Comparison of ENCODE assay signal across 17 cellular contexts in the genomic region with DNA sequence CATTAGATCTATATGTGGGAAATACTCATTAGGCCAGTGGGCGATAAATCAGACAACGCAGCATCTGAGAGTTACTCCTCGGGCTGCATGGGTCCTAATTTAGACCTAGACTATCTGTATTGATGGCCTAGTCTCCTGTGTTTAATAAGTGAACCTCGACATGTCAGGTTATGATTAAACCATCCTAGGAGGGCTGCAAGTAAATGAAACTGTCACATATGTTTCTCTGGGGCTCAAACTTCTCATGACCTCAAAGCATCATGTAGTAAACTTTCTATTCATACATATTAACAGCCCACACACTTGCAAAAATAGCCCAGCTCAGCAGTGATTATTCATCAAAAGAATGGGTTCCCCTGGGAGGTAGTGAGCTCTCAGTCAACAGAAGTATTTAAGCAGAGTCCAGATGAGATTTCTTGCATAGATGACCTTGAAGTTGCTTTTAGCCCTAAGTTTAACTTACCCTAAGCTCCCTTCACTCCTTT. TPM values are rescaled to one million over a fixed set of nuclear protein-coding genes. Genes with fewer than 3 reads are reported as not detected.
DNase-seq lines count a peak whose midpoint lies in the region; ATAC-seq, FAIRE-seq and TF ChIP-seq lines count a peak whose summit lies in the region.
"Had no signal": no experiment of that assay in that cellular context is flagged by ENCODE, and none has a peak within 500 bp of the region (broad histone marks: within the 10 kb centered on the region; RNA-seq: fewer than 3 reads in every experiment).

No MANE protein-coding gene starts in this region.

- H3K9me3 ChIP-seq in HepG2 (ENCODE audit: low read length) = no peaks in the 10 kb centered on the region
- H3K9me3 ChIP-seq: pancreas, upper lobe of right lung had no signal

- H3K4me3 ChIP-seq in fibroblast of mammary gland (ENCODE audit: control insufficient read depth, low read depth, low read length) = no peak overlapping the region
- no peak overlapping the region for H3K4me3 ChIP-seq in HepG2 (replicated peaks in 1 of 3; ENCODE audit: insufficient read depth in 1 of 3, low read depth in 2 of 3, low read length in 3 of 3)
- H3K4me3 ChIP-seq: pancreas, upper lobe of right lung had no signal

- no peak for TF ChIP-seq POLR2A in HepG2 (IDR thresholded peaks at IDR 0.05; ENCODE audit: insufficient read depth in 1 of 2, low read depth in 2 of 2, low read length in 2 of 2)

- no peaks in the 10 kb centered on the region for H4K20me1 ChIP-seq in HepG2 (ENCODE audit: insufficient read depth, low read length)

- in situ Hi-C loops in HepG2 (cut with HindIII; ENCODE audit: extremely low pct_ligation_motif_present, low pct_unique_long_range_greater_than_20kb) = no loop called here

- CTCF ChIA-PET in HepG2 (lab: Yijun Ruan, JAX; ENCODE audit: low intra/inter-chr PET ratio, low total read pairs) = no interaction called here

- no peaks in the 10 kb centered on the region for H3K36me3 ChIP-seq in HepG2 (replicated peaks in 1 of 2; ENCODE audit: control insufficient read depth in 1 of 2, insufficient read depth in 2 of 2, low read length in 2 of 2)
- H3K36me3 ChIP-seq: pancreas, upper lobe of right lung had no signal

- 54% methylated on average over 4 of the region's 4 CpGs for WGBS in HepG2 (ENCODE audit: low lambda C conversion rate)

- ATAC-seq in HG02981 (IDR thresholded peaks at IDR 0.05; ENCODE audit: unreplicated experiment) (peak; percentile 29), HepG2 (no peak), HG03521 (IDR thresholded peaks at IDR 0.05; ENCODE audit: unreplicated experiment) (no peak), GM21526 (IDR thresholded peaks at IDR 0.05; ENCODE audit: low FRiP score, unreplicated experiment) (no peak)
- ATAC-seq: Panc1, pancreas, upper lobe of right lung had no signal

- intact Hi-C loops in HepG2 (cut with micrococcal nuclease; ENCODE audit: unreplicated experiment) = no loop called here

- no peak overlapping the region for H3K27ac ChIP-seq in HepG2 (ENCODE audit: extremely low read length, insufficient read depth, low read length)
- H3K27ac ChIP-seq: pancreas, upper lobe of right lung had no signal

- no peak for TF ChIP-seq EP300 in HepG2 (IDR thresholded peaks at IDR 0.05; ENCODE audit: low read depth in 2 of 2, low read length in 2 of 2)
- no peak for TF ChIP-seq EP300 in HepG2 (CRISPR knock-in tag; IDR thresholded peaks at IDR 0.05; ENCODE audit: borderline replicate concordance)

- DNase-seq in GM03348 (ENCODE audit: low spot score) = peak; percentile 56
- DNase-seq in GM19238 (ENCODE audit: insufficient read length, low spot score) = peak; percentile 32
- DNase-seq in fibroblast of mammary gland (ENCODE audit: low read depth) = peak; percentile 73
- no peak for DNase-seq in HepG2 (ENCODE audit: low spot score)
- DNase-seq in D341Med (ENCODE audit: low spot score) = no peak
- DNase-seq: activated CD4-positive, alpha-beta T cell treated with anti-CD3 and anti-CD28 coated beads, Interleukin-2, amount 10 ng/mL, durations not matched to agents 7 days and 5 days; amygdala; midbrain; MV-4-11; NCI-H226; stimulated activated CD8-positive, alpha-beta memory T cell treated with anti-CD3 and anti-CD28 coated beads, Interleukin-4, amount 100 ng/mL, for 48 hours; upper lobe of right lung had no signal

- TF ChIP-seq CTCF in fibroblast of mammary gland (conservative IDR thresholded peaks at IDR 0.05; ENCODE audit: control insufficient read depth, insufficient read depth, low read depth, low read length) (no peak), HepG2 (CRISPR knock-in tag; IDR thresholded peaks at IDR 0.05) (no peak)

- H3K9ac ChIP-seq in HepG2 (ENCODE audit: insufficient read depth, low read depth, low read length) = no peak overlapping the region

- H2AFZ ChIP-seq in HepG2 (ENCODE audit: low read length) = no peak overlapping the region

- H3K27me3 ChIP-seq in HepG2 (ENCODE audit: control insufficient read depth in 1 of 2, insufficient read depth in 2 of 2, low read length in 2 of 2) = no peaks in the 10 kb centered on the region
- H3K27me3 ChIP-seq: pancreas, upper lobe of right lung had no signal

- H3K4me2 ChIP-seq in HepG2 (ENCODE audit: low read depth, low read length) = no peak overlapping the region

- no peaks in the 10 kb centered on the region for H3K79me2 ChIP-seq in HepG2 (ENCODE audit: insufficient read depth, low read length)

- H3K4me1 ChIP-seq in HepG2 (ENCODE audit: insufficient read depth, low read length) = peaks cover 15% of the 10 kb centered on the region
- H3K4me1 ChIP-seq: upper lobe of right lung had no signal

- POLR2A ChIA-PET in HepG2 (lab: Yijun Ruan, JAX) = no interaction called here

- FAIRE-seq in HepG2 (lab: Jason Lieb, UNC) = no peak
- FAIRE-seq: pancreas had no signal

- TF ChIP-seq RAD21 in HepG2 (CRISPR knock-in tag; IDR thresholded peaks at IDR 0.05) = no peak

- BruUV-seq in HepG2 (replicated peaks; lab: Mats Ljungman, UMichigan) = no TSS peak

TF ChIP-seq in HepG2, 621 proteins besides CTCF, POLR2A, EP300 and RAD21 (continues in another document):
- TF ChIP-seq ZNF724P (CRISPR knock-in tag; IDR thresholded peaks at IDR 0.05; ENCODE audit: borderline replicate concordance) = no peak
- TF ChIP-seq SNRNP70 (IDR thresholded peaks at IDR 0.05; ENCODE audit: low read depth, low read length) = no peak
- TF ChIP-seq MED8 (CRISPR knock-in tag; IDR thresholded peaks at IDR 0.05; ENCODE audit: insufficient replicate concordance) = no peak
- TF ChIP-seq NR1H2 (CRISPR knock-in tag; IDR thresholded peaks at IDR 0.05; ENCODE audit: borderline replicate concordance, low read depth) = no peak
- no peak for TF ChIP-seq AHR (CRISPR knock-in tag; IDR thresholded peaks at IDR 0.05)
- no peak for TF ChIP-seq ETV5 (CRISPR knock-in tag; IDR thresholded peaks at IDR 0.05; ENCODE audit: borderline replicate concordance)
- no peak for TF ChIP-seq RCOR2 (CRISPR knock-in tag; IDR thresholded peaks at IDR 0.05)
- TF ChIP-seq HOXA9 (CRISPR knock-in tag; IDR thresholded peaks at IDR 0.05; ENCODE audit: borderline replicate concordance) = no peak
- no peak for TF ChIP-seq SETDB1 (CRISPR knock-in tag; IDR thresholded peaks at IDR 0.05; ENCODE audit: borderline replicate concordance)
- TF ChIP-seq ZNF136 (CRISPR knock-in tag; IDR thresholded peaks at IDR 0.05; ENCODE audit: low read depth) = no peak
- TF ChIP-seq, protein P1, sequence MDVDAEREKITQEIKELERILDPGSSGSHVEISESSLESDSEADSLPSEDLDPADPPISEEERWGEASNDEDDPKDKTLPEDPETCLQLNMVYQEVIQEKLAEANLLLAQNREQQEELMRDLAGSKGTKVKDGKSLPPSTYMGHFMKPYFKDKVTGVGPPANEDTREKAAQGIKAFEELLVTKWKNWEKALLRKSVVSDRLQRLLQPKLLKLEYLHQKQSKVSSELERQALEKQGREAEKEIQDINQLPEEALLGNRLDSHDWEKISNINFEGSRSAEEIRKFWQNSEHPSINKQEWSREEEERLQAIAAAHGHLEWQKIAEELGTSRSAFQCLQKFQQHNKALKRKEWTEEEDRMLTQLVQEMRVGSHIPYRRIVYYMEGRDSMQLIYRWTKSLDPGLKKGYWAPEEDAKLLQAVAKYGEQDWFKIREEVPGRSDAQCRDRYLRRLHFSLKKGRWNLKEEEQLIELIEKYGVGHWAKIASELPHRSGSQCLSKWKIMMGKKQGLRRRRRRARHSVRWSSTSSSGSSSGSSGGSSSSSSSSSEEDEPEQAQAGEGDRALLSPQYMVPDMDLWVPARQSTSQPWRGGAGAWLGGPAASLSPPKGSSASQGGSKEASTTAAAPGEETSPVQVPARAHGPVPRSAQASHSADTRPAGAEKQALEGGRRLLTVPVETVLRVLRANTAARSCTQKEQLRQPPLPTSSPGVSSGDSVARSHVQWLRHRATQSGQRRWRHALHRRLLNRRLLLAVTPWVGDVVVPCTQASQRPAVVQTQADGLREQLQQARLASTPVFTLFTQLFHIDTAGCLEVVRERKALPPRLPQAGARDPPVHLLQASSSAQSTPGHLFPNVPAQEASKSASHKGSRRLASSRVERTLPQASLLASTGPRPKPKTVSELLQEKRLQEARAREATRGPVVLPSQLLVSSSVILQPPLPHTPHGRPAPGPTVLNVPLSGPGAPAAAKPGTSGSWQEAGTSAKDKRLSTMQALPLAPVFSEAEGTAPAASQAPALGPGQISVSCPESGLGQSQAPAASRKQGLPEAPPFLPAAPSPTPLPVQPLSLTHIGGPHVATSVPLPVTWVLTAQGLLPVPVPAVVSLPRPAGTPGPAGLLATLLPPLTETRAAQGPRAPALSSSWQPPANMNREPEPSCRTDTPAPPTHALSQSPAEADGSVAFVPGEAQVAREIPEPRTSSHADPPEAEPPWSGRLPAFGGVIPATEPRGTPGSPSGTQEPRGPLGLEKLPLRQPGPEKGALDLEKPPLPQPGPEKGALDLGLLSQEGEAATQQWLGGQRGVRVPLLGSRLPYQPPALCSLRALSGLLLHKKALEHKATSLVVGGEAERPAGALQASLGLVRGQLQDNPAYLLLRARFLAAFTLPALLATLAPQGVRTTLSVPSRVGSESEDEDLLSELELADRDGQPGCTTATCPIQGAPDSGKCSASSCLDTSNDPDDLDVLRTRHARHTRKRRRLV (CRISPR knock-in tag; IDR thresholded peaks at IDR 0.05) = no peak
- no peak for TF ChIP-seq TBP (CRISPR knock-in tag; IDR thresholded peaks at IDR 0.05)

RNA-seq across cellular contexts. Expression of a gene that starts 51.6 kb away (rescaled TPM):
- total RNA-seq in HepG2 (2016; rRNA removed; fragmentation: Illumina TruSeq; extraction: Trizol) = 161 and 241 TPM in 2 replicates
- total RNA-seq in HepG2 (2016; cell fraction: cytosol; rRNA removed; fragmentation: Illumina TruSeq; extraction: Trizol; ENCODE audit: low read depth) = 38.6 and 40.4 TPM in 2 replicates
- 161 and 257 TPM in 2 replicates for total RNA-seq in HepG2 (2016; cell fraction: insoluble cytoplasmic fraction; rRNA removed; fragmentation: Illumina TruSeq; extraction: Trizol)
- 56.4 and 65.8 TPM in 2 replicates for total RNA-seq in HepG2 (2016; cell fraction: membrane; rRNA removed; fragmentation: Illumina TruSeq; extraction: Trizol)
- total RNA-seq in HepG2 (2016; cell fraction: nucleus; rRNA removed; fragmentation: Illumina TruSeq; extraction: Trizol) = 55.2 and 56.4 TPM in 2 replicates
- polyA plus RNA-seq in HepG2 (2011; rRNA removed) = 129 and 162 TPM in 2 replicates
- 136 and 191 TPM in 2 replicates for polyA plus RNA-seq in HepG2 (2011; cell fraction: cytosol; rRNA removed)
- polyA plus RNA-seq in HepG2 (2011; cell fraction: nucleus; rRNA removed) = 38.0 and 51.7 TPM in 2 replicates
- polyA plus RNA-seq in HepG2 (2012) = 191 and 216 TPM in 2 replicates
- polyA plus RNA-seq in HepG2 (2016; cell fraction: cytosol; fragmentation: Illumina TruSeq; extraction: Trizol; ENCODE audit: low read depth) = 53.8 and 54.2 TPM in 2 replicates
- 276 and 303 TPM in 2 replicates for polyA plus RNA-seq in HepG2 (2016; cell fraction: insoluble cytoplasmic fraction; fragmentation: Illumina TruSeq; extraction: Trizol; ENCODE audit: low read depth)
- 66.0 and 70.6 TPM in 2 replicates for polyA plus RNA-seq in HepG2 (2016; cell fraction: membrane; fragmentation: Illumina TruSeq; extraction: Trizol; ENCODE audit: low read depth)
- polyA plus RNA-seq in HepG2 (2016; cell fraction: nucleus; fragmentation: Illumina TruSeq; extraction: Trizol; ENCODE audit: insufficient read depth, low read depth) = 89.0 and 94.4 TPM in 2 replicates
- 35.4 and 66.3 TPM in 2 replicates for polyA minus RNA-seq in HepG2 (2011; rRNA and poly(A)+ RNA removed; ENCODE audit: low replicate concordance)
- polyA minus RNA-seq in HepG2 (2011; cell fraction: cytosol; rRNA and poly(A)+ RNA removed) = 50.0 and 53.6 TPM in 2 replicates
- polyA minus RNA-seq in HepG2 (2011; cell fraction: nucleus; rRNA and poly(A)+ RNA removed) = 22.3 and 27.0 TPM in 2 replicates

Comparison
In these comparisons a context has a peak if more than half of its experiments do, and no peak if none do; other contexts are left out.
1. DNase-seq: peak in GM03348 (single experiment), GM19238 (single experiment) and fibroblast of mammary gland (single experiment); none in HepG2 (single experiment) and D341Med (single experiment).